4 cellular contexts compared by ENCODE assay signal in genomic region chr2:84314250-84314649, GRCh38.
"Had no signal": no experiment of that assay in that cellular context is flagged by ENCODE, and none has a peak within 500 bp of the region (broad histone marks: within the 10 kb centered on the region; RNA-seq: fewer than 3 reads in every experiment).

No MANE protein-coding gene starts in this region.

- H3K27ac ChIP-seq: RWPE1, SJCRH30 had no signal

- H3K9me3 ChIP-seq: SJCRH30 had no signal

- H3K27me3 ChIP-seq: SJCRH30 had no signal

- H3K36me3 ChIP-seq: SJCRH30 had no signal

- H3K4me1 ChIP-seq: SJCRH30 had no signal

- DNase-seq: NCI-H2081 treated with DMSO at 0.1 percent for 48 hours, NCI-H524 treated with DMSO at 0.1 percent for 48 hours had no signal

- H3K4me3 ChIP-seq: SJCRH30 had no signal
